23 cellular contexts compared by ENCODE assay signal in the genomic region with DNA sequence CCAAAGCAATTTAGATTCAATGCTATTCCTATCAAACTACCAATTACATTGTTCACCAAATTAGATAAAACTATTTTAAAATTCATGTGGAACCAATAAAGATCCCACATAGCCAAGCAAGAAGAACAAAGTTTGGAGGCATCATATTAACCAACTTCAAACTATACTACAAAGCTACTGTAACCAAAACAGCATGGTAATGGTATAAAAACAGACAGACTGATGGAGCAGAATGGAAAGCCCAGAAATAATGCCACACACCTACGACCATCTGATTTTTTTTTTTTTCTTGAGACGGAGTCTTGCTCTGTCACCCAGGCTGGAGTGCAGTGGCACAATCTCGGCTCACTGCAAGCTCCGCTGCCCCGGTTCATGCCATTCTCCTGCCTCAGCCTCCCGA. TPM values are rescaled to one million over a fixed set of nuclear protein-coding genes. Genes with fewer than 3 reads are reported as not detected.
DNase-seq lines count a peak whose midpoint lies in the region; ATAC-seq, FAIRE-seq and TF ChIP-seq lines count a peak whose summit lies in the region.
"Had no signal": no experiment of that assay in that cellular context is flagged by ENCODE, and none has a peak within 500 bp of the region (broad histone marks: within the 10 kb centered on the region; RNA-seq: fewer than 3 reads in every experiment).

No MANE protein-coding gene starts in this region.

- TF ChIP-seq RAD21 in GM12878 (IDR thresholded peaks at IDR 0.05; ENCODE audit: insufficient read depth, low read depth, low read length) = no peak

- FAIRE-seq in GM12878 (lab: Jason Lieb, UNC) = no peak
- FAIRE-seq: A204.1, GM12891, GM18507, H1 had no signal

- POLR2A ChIA-PET in GM12878 (lab: Charles Lee) = no interaction called here

- peaks cover 49% of the 10 kb centered on the region for H3K9me3 Mint-ChIP-seq in activated naive CD8-positive, alpha-beta T cell (ENCODE audit: low read depth)
- peaks cover 70% of the 10 kb centered on the region for H3K9me3 Mint-ChIP-seq in activated naive CD8-positive, alpha-beta T cell treated with anti-CD3 and anti-CD28 coated beads for 36 hours

- H3K27ac ChIP-seq in GM12878 (ENCODE audit: control insufficient read depth, insufficient read depth) (no peak overlapping the region), trophoblast cell (ENCODE audit: low read depth, low read length) (no peak overlapping the region), tibial artery (no peak overlapping the region)
- H3K27ac ChIP-seq: 22Rv1, BLaER1, GM23248 had no signal

- no peak overlapping the region for H2AFZ ChIP-seq in GM12878 (ENCODE audit: control insufficient read depth, low read depth, low read length)
- H2AFZ ChIP-seq in trophoblast cell (ENCODE audit: insufficient read depth, low read length, poor library complexity) = no peak overlapping the region
- H2AFZ ChIP-seq: GM23248 had no signal

- no peak for TF ChIP-seq EP300 in GM12878 (IDR thresholded peaks at IDR 0.05; ENCODE audit: borderline replicate concordance in 1 of 2, control insufficient read depth in 1 of 2, low read depth in 2 of 2, low read length in 2 of 2)

- H3K18ac ChIP-seq in trophoblast cell (ENCODE audit: low read length) = no peak overlapping the region

- H4K12ac ChIP-seq in trophoblast cell (ENCODE audit: low read depth, low read length) = no peak overlapping the region

- 91% methylated on average over 6 of the region's 6 CpGs for whole genome bisulfite sequencing in GM12878 (ENCODE audit: insufficient coverage, insufficient replicate concordance, low lambda C conversion rate, missing lambda C conversion rate)
- no CpG with 5 or more reads among the region's 6 CpGs for WGBS in trophoblast cell (ENCODE audit: extremely low coverage, insufficient coverage, insufficient read length)

- no peaks in the 10 kb centered on the region for H4K20me1 ChIP-seq in GM12878 (ENCODE audit: control insufficient read depth, insufficient read depth)

- H2AK5ac ChIP-seq in trophoblast cell (ENCODE audit: low read length) = no peak overlapping the region

- CTCF ChIA-PET in GM12878 (lab: Yijun Ruan, JAX) = no interaction called here

- H3K79me2 ChIP-seq in GM12878 (ENCODE audit: control insufficient read depth, insufficient read depth, low read length) (peaks cover 49% of the 10 kb centered on the region), trophoblast cell (ENCODE audit: control insufficient read depth, insufficient read depth, low read length, poor library complexity) (peaks cover 17% of the 10 kb centered on the region)

- H3K4me3 Mint-ChIP-seq in activated naive CD8-positive, alpha-beta T cell = peak overlapping the region; percentile 23
- H3K4me3 Mint-ChIP-seq in activated naive CD8-positive, alpha-beta T cell treated with anti-CD3 and anti-CD28 coated beads for 36 hours = no peak overlapping the region
- H3K4me3 Mint-ChIP-seq: B cell; CD14-positive monocyte; CD4-positive, alpha-beta T cell had no signal

- peaks cover 65% of the 10 kb centered on the region for H3K36me3 Mint-ChIP-seq in activated naive CD8-positive, alpha-beta T cell
- H3K36me3 Mint-ChIP-seq in activated naive CD8-positive, alpha-beta T cell treated with anti-CD3 and anti-CD28 coated beads for 36 hours = peaks cover 90% of the 10 kb centered on the region

- intact Hi-C loops in GM12878 (cut with micrococcal nuclease; ENCODE audit: unreplicated experiment) (no loop called here), tibial artery (cut with DNase I; ENCODE audit: low total_unique reads) (loop anchor here (10.0 kb wide), 1 partner anchor 50 kb away; no protein-coding TSS in a partner anchor)

- SMC1A ChIA-PET in GM12878 (lab: Charles Lee; ENCODE audit: uncharacterized antibody, unreplicated experiment) = interaction anchor here (0.9 kb wide), 1 partner anchor 129 kb away, joined by 3 read pairs; no protein-coding TSS in a partner anchor

- H3K79me1 ChIP-seq in trophoblast cell (ENCODE audit: low read length) = no peaks in the 10 kb centered on the region

- H3K27ac Mint-ChIP-seq in activated naive CD8-positive, alpha-beta T cell = no peak overlapping the region
- H3K27ac Mint-ChIP-seq in activated naive CD8-positive, alpha-beta T cell treated with anti-CD3 and anti-CD28 coated beads for 36 hours = no peak overlapping the region
- H3K27ac Mint-ChIP-seq: B cell; CD4-positive, alpha-beta T cell had no signal

- no TSS peak for BruUV-seq in GM12878 (replicated peaks; lab: Mats Ljungman, UMichigan)

- H3K4me1 ChIP-seq in GM12878 (ENCODE audit: control insufficient read depth, insufficient read depth, low read length) (no peaks in the 10 kb centered on the region), trophoblast cell (ENCODE audit: control insufficient read depth in 1 of 2, insufficient read depth in 2 of 2, low read length in 2 of 2) (peaks cover 0 to 4% of the 10 kb centered on the region in 2 experiments), tibial artery (no peaks in the 10 kb centered on the region)

- no peak overlapping the region for H3K14ac ChIP-seq in trophoblast cell (ENCODE audit: low read length)

- peaks cover 29% of the 10 kb centered on the region for H3K9me3 ChIP-seq in GM12878 (replicated peaks; ENCODE audit: control insufficient read depth, insufficient read depth, low read length)
- H3K9me3 ChIP-seq in trophoblast cell (ENCODE audit: insufficient read depth, low read depth, low read length) = no peaks in the 10 kb centered on the region
- H3K9me3 ChIP-seq in tibial artery = peaks cover 3 to 69% (median 17%) of the 10 kb centered on the region in 3 donors

- in situ Hi-C loops in GM12878 (cut with MboI) = no loop called here

- no peak for TF ChIP-seq POLR2A in GM12878 (IDR thresholded peaks at IDR 0.05; ENCODE audit: low read depth, low read length)

- H2BK120ac ChIP-seq in trophoblast cell (ENCODE audit: insufficient read depth, low read length, poor library complexity) = no peak overlapping the region

- RAD21 ChIA-PET in GM12878 (lab: Charles Lee; ENCODE audit: unreplicated experiment) = no interaction called here

- DNase-seq in activated naive CD8-positive, alpha-beta T cell treated with anti-CD3 and anti-CD28 coated beads for 36 hours = no peak
- DNase-seq in GM12878 (ENCODE audit: low read depth, low spot score) = no peak
- DNase-seq in trophoblast cell = no peak
- no peak for DNase-seq in tibial artery
- DNase-seq: CD4-positive, alpha-beta T cell; CD8-positive, alpha-beta memory T cell; DMS 273 treated with DMSO at 0.1 percent for 48 hours; DMS79; EL; GDM1; GM23248; H7; HCEC 1CT had no signal

- no peak overlapping the region for H2BK5ac ChIP-seq in trophoblast cell (ENCODE audit: low read depth, low read length, poor library complexity)

- H3K27me3 Mint-ChIP-seq in activated naive CD8-positive, alpha-beta T cell = no peaks in the 10 kb centered on the region
- H3K27me3 Mint-ChIP-seq in activated naive CD8-positive, alpha-beta T cell treated with anti-CD3 and anti-CD28 coated beads for 36 hours = no peaks in the 10 kb centered on the region
- H3K27me3 Mint-ChIP-seq: B cell; CD4-positive, alpha-beta T cell; CD8-positive, alpha-beta memory T cell had no signal

- H3K36me3 ChIP-seq in GM12878 (ENCODE audit: control insufficient read depth in 2 of 2, insufficient read depth in 2 of 2, low read length in 1 of 2) (peaks cover 0 to 3% of the 10 kb centered on the region in 2 experiments; a peak in 1 of 4 replicates), trophoblast cell (ENCODE audit: control insufficient read depth in 1 of 2, insufficient read depth in 2 of 2, low read length in 2 of 2) (peaks cover 7 to 10% of the 10 kb centered on the region in 2 experiments), tibial artery (peaks cover 0 to 8% (median 0%) of the 10 kb centered on the region in 3 donors)

- no peak for TF ChIP-seq CTCF in GM12878 (IDR thresholded peaks at IDR 0.05 in 2 of 3, conservative IDR thresholded peaks at IDR 0.05 in 1 of 3; ENCODE audit: control insufficient read depth in 2 of 3, extremely low read depth in 1 of 3, insufficient read depth in 1 of 3, low read depth in 3 of 3, low read length in 3 of 3)
- TF ChIP-seq CTCF in tibial artery (IDR thresholded peaks at IDR 0.05) = no peak

- H4K8ac ChIP-seq in trophoblast cell (ENCODE audit: low read depth, low read length) = no peak overlapping the region

- H3K4me1 Mint-ChIP-seq in activated naive CD8-positive, alpha-beta T cell (ENCODE audit: low read depth) = peaks cover 26% of the 10 kb centered on the region
- peaks cover 19% of the 10 kb centered on the region for H3K4me1 Mint-ChIP-seq in activated naive CD8-positive, alpha-beta T cell treated with anti-CD3 and anti-CD28 coated beads for 36 hours

- no peak overlapping the region for H3K4me2 ChIP-seq in GM12878 (ENCODE audit: control insufficient read depth, insufficient read depth)
- H3K4me2 ChIP-seq in trophoblast cell (ENCODE audit: low read length) = no peak overlapping the region
- H3K4me2 ChIP-seq: BLaER1 had no signal

- no peak overlapping the region for H4K91ac ChIP-seq in trophoblast cell (ENCODE audit: low read depth, low read length)

- H3K4me3 ChIP-seq in GM12878 (no peak overlapping the region), trophoblast cell (ENCODE audit: low read depth, low read length) (no peak overlapping the region), tibial artery (no peak overlapping the region)
- H3K4me3 ChIP-seq: BLaER1, GM23248 had no signal

- H3K9ac ChIP-seq in GM12878 (ENCODE audit: control insufficient read depth, insufficient read depth, low read length) (no peak overlapping the region), trophoblast cell (ENCODE audit: low read length) (no peak overlapping the region)
- H3K9ac ChIP-seq: BLaER1, GM23248 had no signal

- H3K4ac ChIP-seq in trophoblast cell (ENCODE audit: low read depth, low read length) = peak overlapping the region; percentile 83

- H3K27me3 ChIP-seq in GM12878 (replicated peaks in 1 of 2; ENCODE audit: control insufficient read depth in 2 of 2, insufficient read depth in 2 of 2, low read length in 1 of 2) (no peaks in the 10 kb centered on the region), trophoblast cell (ENCODE audit: insufficient read depth, low read length) (no peaks in the 10 kb centered on the region), tibial artery (no peaks in the 10 kb centered on the region)
- H3K27me3 ChIP-seq: BLaER1 had no signal

- no peak for ATAC-seq in GM12878
- no peak for ATAC-seq in GM19328 (IDR thresholded peaks at IDR 0.05; ENCODE audit: unreplicated experiment)

- no peak overlapping the region for H3K23ac ChIP-seq in trophoblast cell (ENCODE audit: low read length)

- no peak overlapping the region for H2BK12ac ChIP-seq in trophoblast cell (ENCODE audit: low read length)

RNA-seq across cellular contexts. Expression of gene ZNF124, which starts 7.1 kb away (rescaled TPM):
- total RNA-seq in activated naive CD8-positive, alpha-beta T cell treated with anti-CD3 and anti-CD28 coated beads for 36 hours = 10 to 100 TPM; 20.7 to 21.5 TPM
- 57.7 and 58.8 TPM in 2 replicates for total RNA-seq in GM12878 (2013; cell fraction: nucleolus; rRNA removed)
- 27.5 and 32.9 TPM in 2 replicates for total RNA-seq in GM12878 (2014; rRNA removed)
- total RNA-seq in GM12878 (2014; rRNA removed; fragmentation: Illumina TruSeq; extraction: Trizol) = 37.5 and 38.5 TPM in 2 replicates
- 24.4 and 25.8 TPM in 2 replicates for total RNA-seq in GM12878 (2021)
- 3.5 TPM for polyA plus RNA-seq in GM12878 (2011; ENCODE audit: low read depth)
- polyA plus RNA-seq in GM12878 (2011; rRNA removed) = 13.2 and 19.7 TPM in 2 replicates
- 7.0 and 7.5 TPM in 2 replicates for polyA plus RNA-seq in GM12878 (2011; cell fraction: cytosol; rRNA removed)
- 9.6 and 12.6 TPM in 2 replicates for polyA plus RNA-seq in GM12878 (2011; cell fraction: nucleus; rRNA removed)
- 4.4 and 5.4 TPM in 2 replicates for polyA plus RNA-seq in GM12878 (2012)
- 14.1 and 15.1 TPM in 2 replicates for polyA plus RNA-seq in GM12878 (2014; fragmentation: Illumina TruSeq; extraction: Trizol)
- polyA plus RNA-seq in GM12878 (2014; fragmentation: Nextera tagmentation; extraction: Ambion mirVana) = 1 to 10 TPM; 6.8 to 7.3 TPM
- polyA plus RNA-seq in GM12878 (2014; rRNA removed) = 6.7 and 7.7 TPM in 2 replicates
- 10 to 100 TPM; 11.4 to 11.8 TPM for polyA plus RNA-seq in GM12878 (2016; fragmentation: Nextera tagmentation; extraction: Ambion mirVana)
- polyA minus RNA-seq in GM12878 (2011; rRNA and poly(A)+ RNA removed) = 59.9 and 85.9 TPM in 2 replicates
- 25.0 and 35.7 TPM in 2 replicates for polyA minus RNA-seq in GM12878 (2011; cell fraction: cytosol; rRNA and poly(A)+ RNA removed)
- 16.2 and 25.0 TPM in 2 replicates for polyA minus RNA-seq in GM12878 (2011; cell fraction: nucleus; rRNA and poly(A)+ RNA removed)
- polyA plus RNA-seq in trophoblast cell (2013) = 23.5 and 23.8 TPM in 2 replicates
